ENCODE assay signal across 9 cellular contexts in the genomic region with DNA sequence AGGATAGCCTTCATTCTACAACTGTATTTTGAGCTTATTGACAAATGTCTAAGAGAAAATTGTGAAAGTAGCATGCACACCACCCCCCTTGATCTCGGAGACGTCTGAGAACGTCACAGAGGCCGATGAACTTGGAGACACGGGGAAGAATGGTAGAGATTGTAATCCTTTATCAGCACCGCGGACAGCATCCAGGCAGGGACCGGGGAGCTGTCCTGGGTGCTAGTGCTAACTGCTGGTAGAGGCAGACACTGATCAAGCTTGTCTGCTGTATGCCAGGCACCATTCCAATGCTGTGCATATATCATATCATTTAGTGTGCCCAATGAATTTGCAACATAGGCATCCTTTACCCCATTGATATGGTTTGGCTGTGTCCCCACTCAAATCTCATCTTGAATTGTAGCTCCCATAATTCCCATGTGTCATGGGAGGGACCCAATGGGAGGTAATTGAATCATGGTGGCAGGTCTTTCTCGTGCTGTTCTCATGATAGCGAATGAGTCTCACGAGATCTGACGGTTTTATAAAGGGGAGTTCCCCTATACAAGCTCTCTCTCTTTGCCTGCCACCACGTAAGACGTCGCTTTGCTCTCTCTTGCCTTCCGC.
A peak's percentile ranks its signal among the peaks of the same experiment; 100 is the strongest.
DNase-seq lines count a peak whose midpoint lies in the region; ATAC-seq and TF ChIP-seq lines count a peak whose summit lies in the region.
"Had no signal": no experiment of that assay in that cellular context is flagged by ENCODE, and none has a peak within 500 bp of the region (broad histone marks: within the 10 kb centered on the region; RNA-seq: fewer than 3 reads in every experiment).

No MANE protein-coding gene starts in this region.

- TF ChIP-seq CTCF in psoas muscle (IDR thresholded peaks at IDR 0.05): no peak

- no peak overlapping the region for H2AFZ ChIP-seq in Karpas-422 (ENCODE audit: low read length)

- H4K20me1 ChIP-seq in Karpas-422 (ENCODE audit: insufficient read depth, low read depth, low read length): no peaks in the 10 kb centered on the region; the same call in 1 of the 2 replicates

- H3K4me3 ChIP-seq in CD8-positive, alpha-beta memory T cell (ENCODE audit: low read length): no peak overlapping the region
- H3K4me3 ChIP-seq in Karpas-422 (ENCODE audit: low read length) (no peak overlapping the region), psoas muscle (no peak overlapping the region)
- H3K4me3 ChIP-seq: ascending aorta had no signal

- H3K79me2 ChIP-seq in Karpas-422 (ENCODE audit: low read length): no peaks in the 10 kb centered on the region

- no peaks in the 10 kb centered on the region for H3K36me3 Mint-ChIP-seq in CD8-positive, alpha-beta memory T cell

- H3K4me3 Mint-ChIP-seq in CD8-positive, alpha-beta memory T cell: no peak overlapping the region

- H3K27me3 Mint-ChIP-seq in CD8-positive, alpha-beta memory T cell: peaks cover 21 to 49% of the 10 kb centered on the region in 2 donors

- POLR2A ChIA-PET in CD8-positive, alpha-beta memory T cell (lab: Charles Lee): no interaction called here

- DNase-seq in CD8-positive, alpha-beta memory T cell: peak in 4 of 5 donors; percentile 6 to 53 (median 10)
- peak; percentile 86 for DNase-seq in Karpas-422
- peak; percentile 58 to 59 for DNase-seq in activated CD4-positive, alpha-beta T cell treated with anti-CD3 and anti-CD28 coated beads, Interleukin-2, amount 50 U/mL, for 48 hours
- peak; percentile 51 for DNase-seq in foreskin melanocyte
- peak; percentile 32 to 60 for DNase-seq in psoas muscle
- no peak for DNase-seq in SHP77 (lab: John Stamatoyannopoulos, UW)

- no peaks in the 10 kb centered on the region for H3K36me3 ChIP-seq in CD8-positive, alpha-beta memory T cell (ENCODE audit: insufficient read depth, low read length)
- H3K36me3 ChIP-seq in Karpas-422 (ENCODE audit: insufficient read depth, low read length) (no peaks in the 10 kb centered on the region), psoas muscle (ENCODE audit: insufficient read depth in 1 of 2, low read depth in 1 of 2) (no peaks in the 10 kb centered on the region)
- H3K36me3 ChIP-seq: ascending aorta had no signal

- H3K27ac ChIP-seq in CD8-positive, alpha-beta memory T cell (ENCODE audit: low read depth, low read length): no peak overlapping the region
- H3K27ac ChIP-seq in Karpas-422 (ENCODE audit: low read length) (no peak overlapping the region), psoas muscle (no peak overlapping the region)
- H3K27ac ChIP-seq: ascending aorta had no signal

- H3K9ac ChIP-seq in Karpas-422 (ENCODE audit: low read length): no peak overlapping the region

- no peaks in the 10 kb centered on the region for H3K4me1 Mint-ChIP-seq in CD8-positive, alpha-beta memory T cell

- H3K4me2 ChIP-seq in Karpas-422 (ENCODE audit: low read depth, low read length, poor library complexity, severe bottlenecking): no peak overlapping the region

- H3K9me3 Mint-ChIP-seq in CD8-positive, alpha-beta memory T cell: peaks cover 0 to 7% (median 0%) of the 10 kb centered on the region in 5 donors

- 31 to 33% (median 32%) methylated on average over 16 of the region's 16 CpGs for WGBS in psoas muscle, 3 donors

- H3K4me1 ChIP-seq in CD8-positive, alpha-beta memory T cell (ENCODE audit: insufficient read depth, low read length): no peaks in the 10 kb centered on the region
- H3K4me1 ChIP-seq in Karpas-422 (ENCODE audit: low read length): no peaks in the 10 kb centered on the region
- no peaks in the 10 kb centered on the region for H3K4me1 ChIP-seq in psoas muscle
- H3K4me1 ChIP-seq: ascending aorta had no signal

- H3K9me2 ChIP-seq in Karpas-422 (replicated peaks; ENCODE audit: insufficient read depth, low read length): no peaks in the 10 kb centered on the region

- no peaks in the 10 kb centered on the region for H3K9me3 ChIP-seq in CD8-positive, alpha-beta memory T cell (ENCODE audit: low read length)
- H3K9me3 ChIP-seq in Karpas-422 (ENCODE audit: low read length) (no peaks in the 10 kb centered on the region), psoas muscle (no peaks in the 10 kb centered on the region)
- H3K9me3 ChIP-seq: ascending aorta had no signal

- ATAC-seq in psoas muscle: peak in 2 of 4 donors; percentile 54 to 60
- no peak for ATAC-seq in activated CD4-positive, CD25-positive, alpha-beta regulatory T cell treated with anti-CD3 and anti-CD28 coated beads, Interleukin-2, amount 50 U/mL, for 24 hours
- no peak for ATAC-seq in HG03521 (IDR thresholded peaks at IDR 0.05; ENCODE audit: unreplicated experiment)

- intact Hi-C loops in psoas muscle (cut with DNase I): no loop called here

- H3K27ac Mint-ChIP-seq in CD8-positive, alpha-beta memory T cell: no peak overlapping the region

- no peaks in the 10 kb centered on the region for H3K27me3 ChIP-seq in CD8-positive, alpha-beta memory T cell (ENCODE audit: insufficient read depth, low read length, poor library complexity, severe bottlenecking)
- no peaks in the 10 kb centered on the region for H3K27me3 ChIP-seq in Karpas-422 (ENCODE audit: low read length)
- H3K27me3 ChIP-seq in psoas muscle (ENCODE audit: insufficient read depth in 3 of 3, low read length in 2 of 3): peaks cover 0 to 8% (median 0%) of the 10 kb centered on the region in 3 donors
- H3K27me3 ChIP-seq: ascending aorta had no signal

- CTCF ChIA-PET in CD8-positive, alpha-beta memory T cell (lab: Charles Lee): interaction anchor here (1.4 kb wide), 1 partner anchor 16 kb away, joined by 5 read pairs; no protein-coding TSS in a partner anchor

Comparison
In these comparisons a context has a peak if more than half of its experiments do, and no peak if none do; other contexts are left out.
1. DNase-seq: peak in CD8-positive, alpha-beta memory T cell (4 of 5), Karpas-422 (single experiment), activated CD4-positive, alpha-beta T cell treated with anti-CD3 and anti-CD28 coated beads, Interleukin-2, amount 50 U/mL, for 48 hours (2 of 2), foreskin melanocyte (single experiment) and psoas muscle (2 of 2); none in SHP77 (0 of 2).